2 cellular contexts compared by ENCODE assay signal in the genomic region with DNA sequence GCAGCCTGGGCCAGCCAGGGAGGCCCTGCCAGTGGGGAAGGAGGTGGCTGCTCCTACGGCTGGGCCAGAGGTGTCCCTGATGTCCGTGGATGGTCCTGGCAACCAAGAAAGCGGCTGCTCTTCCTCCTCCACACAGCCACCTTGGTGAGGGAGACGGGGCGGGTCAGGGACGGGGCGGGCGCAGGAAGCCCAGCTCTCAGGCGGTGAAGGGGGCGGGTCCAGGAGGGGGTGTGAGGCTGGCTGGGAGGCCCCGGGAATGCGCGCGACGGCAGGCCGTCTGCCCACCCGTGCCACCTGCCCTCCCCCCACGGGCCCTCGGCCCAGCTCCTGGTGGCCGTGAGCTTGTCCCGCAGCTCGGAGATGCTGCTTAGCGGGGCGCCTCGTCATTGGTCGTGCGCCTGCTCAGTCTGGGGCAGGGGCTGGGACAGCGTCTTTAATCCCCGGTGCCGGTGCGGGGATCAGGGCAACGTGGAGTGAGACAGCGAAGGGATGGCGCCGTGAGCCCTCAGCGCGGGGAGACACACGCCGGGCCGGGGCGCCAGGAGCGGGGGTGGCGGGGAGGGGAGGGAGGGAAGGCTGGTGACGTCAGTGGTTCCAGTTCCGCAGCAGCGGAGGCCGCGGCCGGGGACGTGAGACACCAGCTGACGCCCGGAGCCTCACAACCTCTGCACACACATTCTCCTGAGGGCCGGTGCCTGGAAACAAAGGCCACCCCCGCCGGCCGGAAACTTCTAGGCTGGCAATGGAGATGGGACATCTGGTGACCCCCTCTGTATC.
A peak's percentile ranks its signal among the peaks of the same experiment; 100 is the strongest.
TF ChIP-seq lines count a peak whose summit lies in the region.

No MANE protein-coding gene starts in this region.

TF ChIP-seq in GM23338, 12 proteins besides CTCF, POLR2A, EP300 and RAD21:
- TF ChIP-seq CREB1 (CRISPR knock-in tag; IDR thresholded peaks at IDR 0.05; ENCODE audit: low read depth) (peak; percentile 66), POLR2AphosphoS5 (IDR thresholded peaks at IDR 0.05; ENCODE audit: low read depth) (peak; percentile 68)
- TF ChIP-seq, protein P1, sequence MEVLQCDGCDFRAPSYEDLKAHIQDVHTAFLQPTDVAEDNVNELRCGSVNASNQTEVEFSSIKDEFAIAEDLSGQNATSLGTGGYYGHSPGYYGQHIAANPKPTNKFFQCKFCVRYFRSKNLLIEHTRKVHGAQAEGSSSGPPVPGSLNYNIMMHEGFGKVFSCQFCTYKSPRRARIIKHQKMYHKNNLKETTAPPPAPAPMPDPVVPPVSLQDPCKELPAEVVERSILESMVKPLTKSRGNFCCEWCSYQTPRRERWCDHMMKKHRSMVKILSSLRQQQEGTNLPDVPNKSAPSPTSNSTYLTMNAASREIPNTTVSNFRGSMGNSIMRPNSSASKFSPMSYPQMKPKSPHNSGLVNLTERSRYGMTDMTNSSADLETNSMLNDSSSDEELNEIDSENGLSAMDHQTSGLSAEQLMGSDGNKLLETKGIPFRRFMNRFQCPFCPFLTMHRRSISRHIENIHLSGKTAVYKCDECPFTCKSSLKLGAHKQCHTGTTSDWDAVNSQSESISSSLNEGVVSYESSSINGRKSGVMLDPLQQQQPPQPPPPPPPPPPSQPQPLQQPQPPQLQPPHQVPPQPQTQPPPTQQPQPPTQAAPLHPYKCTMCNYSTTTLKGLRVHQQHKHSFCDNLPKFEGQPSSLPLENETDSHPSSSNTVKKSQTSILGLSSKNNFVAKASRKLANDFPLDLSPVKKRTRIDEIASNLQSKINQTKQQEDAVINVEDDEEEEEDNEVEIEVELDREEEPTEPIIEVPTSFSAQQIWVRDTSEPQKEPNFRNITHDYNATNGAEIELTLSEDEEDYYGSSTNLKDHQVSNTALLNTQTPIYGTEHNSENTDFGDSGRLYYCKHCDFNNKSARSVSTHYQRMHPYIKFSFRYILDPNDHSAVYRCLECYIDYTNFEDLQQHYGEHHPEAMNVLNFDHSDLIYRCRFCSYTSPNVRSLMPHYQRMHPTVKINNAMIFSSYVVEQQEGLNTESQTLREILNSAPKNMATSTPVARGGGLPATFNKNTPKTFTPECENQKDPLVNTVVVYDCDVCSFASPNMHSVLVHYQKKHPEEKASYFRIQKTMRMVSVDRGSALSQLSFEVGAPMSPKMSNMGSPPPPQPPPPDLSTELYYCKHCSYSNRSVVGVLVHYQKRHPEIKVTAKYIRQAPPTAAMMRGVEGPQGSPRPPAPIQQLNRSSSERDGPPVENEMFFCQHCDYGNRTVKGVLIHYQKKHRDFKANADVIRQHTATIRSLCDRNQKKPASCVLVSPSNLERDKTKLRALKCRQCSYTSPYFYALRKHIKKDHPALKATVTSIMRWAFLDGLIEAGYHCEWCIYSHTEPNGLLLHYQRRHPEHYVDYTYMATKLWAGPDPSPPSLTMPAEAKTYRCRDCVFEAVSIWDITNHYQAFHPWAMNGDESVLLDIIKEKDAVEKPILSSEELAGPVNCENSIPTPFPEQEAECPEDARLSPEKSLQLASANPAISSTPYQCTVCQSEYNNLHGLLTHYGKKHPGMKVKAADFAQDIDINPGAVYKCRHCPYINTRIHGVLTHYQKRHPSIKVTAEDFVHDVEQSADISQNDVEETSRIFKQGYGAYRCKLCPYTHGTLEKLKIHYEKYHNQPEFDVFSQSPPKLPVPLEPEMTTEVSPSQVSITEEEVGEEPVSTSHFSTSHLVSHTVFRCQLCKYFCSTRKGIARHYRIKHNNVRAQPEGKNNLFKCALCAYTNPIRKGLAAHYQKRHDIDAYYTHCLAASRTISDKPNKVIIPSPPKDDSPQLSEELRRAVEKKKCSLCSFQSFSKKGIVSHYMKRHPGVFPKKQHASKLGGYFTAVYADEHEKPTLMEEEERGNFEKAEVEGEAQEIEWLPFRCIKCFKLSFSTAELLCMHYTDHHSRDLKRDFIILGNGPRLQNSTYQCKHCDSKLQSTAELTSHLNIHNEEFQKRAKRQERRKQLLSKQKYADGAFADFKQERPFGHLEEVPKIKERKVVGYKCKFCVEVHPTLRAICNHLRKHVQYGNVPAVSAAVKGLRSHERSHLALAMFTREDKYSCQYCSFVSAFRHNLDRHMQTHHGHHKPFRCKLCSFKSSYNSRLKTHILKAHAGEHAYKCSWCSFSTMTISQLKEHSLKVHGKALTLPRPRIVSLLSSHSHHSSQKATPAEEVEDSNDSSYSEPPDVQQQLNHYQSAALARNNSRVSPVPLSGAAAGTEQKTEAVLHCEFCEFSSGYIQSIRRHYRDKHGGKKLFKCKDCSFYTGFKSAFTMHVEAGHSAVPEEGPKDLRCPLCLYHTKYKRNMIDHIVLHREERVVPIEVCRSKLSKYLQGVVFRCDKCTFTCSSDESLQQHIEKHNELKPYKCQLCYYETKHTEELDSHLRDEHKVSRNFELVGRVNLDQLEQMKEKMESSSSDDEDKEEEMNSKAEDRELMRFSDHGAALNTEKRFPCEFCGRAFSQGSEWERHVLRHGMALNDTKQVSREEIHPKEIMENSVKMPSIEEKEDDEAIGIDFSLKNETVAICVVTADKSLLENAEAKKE (CRISPR knock-in tag; IDR thresholded peaks at IDR 0.05) = no peak

TF ChIP-seq in GM12878, 131 proteins besides CTCF, POLR2A, EP300 and RAD21 (continues in another document):
- TF ChIP-seq CREB1 (IDR thresholded peaks at IDR 0.05; ENCODE audit: low read depth) (peak; percentile 52; the same call in 1 of the 2 replicates), HDGF (IDR thresholded peaks at IDR 0.05) (no peak), SMC3 (IDR thresholded peaks at IDR 0.05; ENCODE audit: borderline replicate concordance, low read length) (no peak), YBX1 (IDR thresholded peaks at IDR 0.05) (no peak), DPF2 (IDR thresholded peaks at IDR 0.05) (peak; percentile 63), NR2C1 (IDR thresholded peaks at IDR 0.05) (no peak), KLF5 (IDR thresholded peaks at IDR 0.05; ENCODE audit: partially characterized antibody) (no peak), RAD51 (IDR thresholded peaks at IDR 0.05) (no peak), PAX8 (IDR thresholded peaks at IDR 0.05) (no peak), MTA2 (IDR thresholded peaks at IDR 0.05; ENCODE audit: low read depth) (no peak), MYB (IDR thresholded peaks at IDR 0.05; ENCODE audit: borderline replicate concordance, low read depth, low read length) (no peak), SPI1 (IDR thresholded peaks at IDR 0.05; ENCODE audit: borderline replicate concordance, insufficient read depth, low read depth, low read length) (peak; percentile 83), MYC (IDR thresholded peaks at IDR 0.05; ENCODE audit: insufficient read depth, insufficient read length, insufficient replicate concordance, low read length, severe bottlenecking) (no peak), PAX5 (IDR thresholded peaks at IDR 0.05; ENCODE audit: borderline replicate concordance, low read depth, low read length) (no peak), CREM (IDR thresholded peaks at IDR 0.05; ENCODE audit: low read depth) (0 out of 2 replicates have a peak, but pooled peaks have one; percentile 8), KDM1A (IDR thresholded peaks at IDR 0.05; ENCODE audit: borderline replicate concordance) (no peak)
- TF ChIP-seq, protein P2, sequence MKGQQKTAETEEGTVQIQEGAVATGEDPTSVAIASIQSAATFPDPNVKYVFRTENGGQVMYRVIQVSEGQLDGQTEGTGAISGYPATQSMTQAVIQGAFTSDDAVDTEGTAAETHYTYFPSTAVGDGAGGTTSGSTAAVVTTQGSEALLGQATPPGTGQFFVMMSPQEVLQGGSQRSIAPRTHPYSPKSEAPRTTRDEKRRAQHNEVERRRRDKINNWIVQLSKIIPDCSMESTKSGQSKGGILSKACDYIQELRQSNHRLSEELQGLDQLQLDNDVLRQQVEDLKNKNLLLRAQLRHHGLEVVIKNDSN (IDR thresholded peaks at IDR 0.05; ENCODE audit: borderline replicate concordance, extremely low read length, insufficient read depth, low read depth, low read length) = peak; percentile 27
- TF ChIP-seq, protein P3, sequence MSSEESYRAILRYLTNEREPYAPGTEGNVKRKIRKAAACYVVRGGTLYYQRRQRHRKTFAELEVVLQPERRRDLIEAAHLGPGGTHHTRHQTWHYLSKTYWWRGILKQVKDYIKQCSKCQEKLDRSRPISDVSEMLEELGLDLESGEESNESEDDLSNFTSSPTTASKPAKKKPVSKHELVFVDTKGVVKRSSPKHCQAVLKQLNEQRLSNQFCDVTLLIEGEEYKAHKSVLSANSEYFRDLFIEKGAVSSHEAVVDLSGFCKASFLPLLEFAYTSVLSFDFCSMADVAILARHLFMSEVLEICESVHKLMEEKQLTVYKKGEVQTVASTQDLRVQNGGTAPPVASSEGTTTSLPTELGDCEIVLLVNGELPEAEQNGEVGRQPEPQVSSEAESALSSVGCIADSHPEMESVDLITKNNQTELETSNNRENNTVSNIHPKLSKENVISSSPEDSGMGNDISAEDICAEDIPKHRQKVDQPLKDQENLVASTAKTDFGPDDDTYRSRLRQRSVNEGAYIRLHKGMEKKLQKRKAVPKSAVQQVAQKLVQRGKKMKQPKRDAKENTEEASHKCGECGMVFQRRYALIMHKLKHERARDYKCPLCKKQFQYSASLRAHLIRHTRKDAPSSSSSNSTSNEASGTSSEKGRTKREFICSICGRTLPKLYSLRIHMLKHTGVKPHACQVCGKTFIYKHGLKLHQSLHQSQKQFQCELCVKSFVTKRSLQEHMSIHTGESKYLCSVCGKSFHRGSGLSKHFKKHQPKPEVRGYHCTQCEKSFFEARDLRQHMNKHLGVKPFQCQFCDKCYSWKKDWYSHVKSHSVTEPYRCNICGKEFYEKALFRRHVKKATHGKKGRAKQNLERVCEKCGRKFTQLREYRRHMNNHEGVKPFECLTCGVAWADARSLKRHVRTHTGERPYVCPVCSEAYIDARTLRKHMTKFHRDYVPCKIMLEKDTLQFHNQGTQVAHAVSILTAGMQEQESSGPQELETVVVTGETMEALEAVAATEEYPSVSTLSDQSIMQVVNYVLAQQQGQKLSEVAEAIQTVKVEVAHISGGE (CRISPR knock-in tag; IDR thresholded peaks at IDR 0.05) = no peak
- TF ChIP-seq, protein P4, sequence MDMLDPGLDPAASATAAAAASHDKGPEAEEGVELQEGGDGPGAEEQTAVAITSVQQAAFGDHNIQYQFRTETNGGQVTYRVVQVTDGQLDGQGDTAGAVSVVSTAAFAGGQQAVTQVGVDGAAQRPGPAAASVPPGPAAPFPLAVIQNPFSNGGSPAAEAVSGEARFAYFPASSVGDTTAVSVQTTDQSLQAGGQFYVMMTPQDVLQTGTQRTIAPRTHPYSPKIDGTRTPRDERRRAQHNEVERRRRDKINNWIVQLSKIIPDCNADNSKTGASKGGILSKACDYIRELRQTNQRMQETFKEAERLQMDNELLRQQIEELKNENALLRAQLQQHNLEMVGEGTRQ (IDR thresholded peaks at IDR 0.05; ENCODE audit: borderline replicate concordance, low read depth, low read length) = no peak
- TF ChIP-seq, protein P5, sequence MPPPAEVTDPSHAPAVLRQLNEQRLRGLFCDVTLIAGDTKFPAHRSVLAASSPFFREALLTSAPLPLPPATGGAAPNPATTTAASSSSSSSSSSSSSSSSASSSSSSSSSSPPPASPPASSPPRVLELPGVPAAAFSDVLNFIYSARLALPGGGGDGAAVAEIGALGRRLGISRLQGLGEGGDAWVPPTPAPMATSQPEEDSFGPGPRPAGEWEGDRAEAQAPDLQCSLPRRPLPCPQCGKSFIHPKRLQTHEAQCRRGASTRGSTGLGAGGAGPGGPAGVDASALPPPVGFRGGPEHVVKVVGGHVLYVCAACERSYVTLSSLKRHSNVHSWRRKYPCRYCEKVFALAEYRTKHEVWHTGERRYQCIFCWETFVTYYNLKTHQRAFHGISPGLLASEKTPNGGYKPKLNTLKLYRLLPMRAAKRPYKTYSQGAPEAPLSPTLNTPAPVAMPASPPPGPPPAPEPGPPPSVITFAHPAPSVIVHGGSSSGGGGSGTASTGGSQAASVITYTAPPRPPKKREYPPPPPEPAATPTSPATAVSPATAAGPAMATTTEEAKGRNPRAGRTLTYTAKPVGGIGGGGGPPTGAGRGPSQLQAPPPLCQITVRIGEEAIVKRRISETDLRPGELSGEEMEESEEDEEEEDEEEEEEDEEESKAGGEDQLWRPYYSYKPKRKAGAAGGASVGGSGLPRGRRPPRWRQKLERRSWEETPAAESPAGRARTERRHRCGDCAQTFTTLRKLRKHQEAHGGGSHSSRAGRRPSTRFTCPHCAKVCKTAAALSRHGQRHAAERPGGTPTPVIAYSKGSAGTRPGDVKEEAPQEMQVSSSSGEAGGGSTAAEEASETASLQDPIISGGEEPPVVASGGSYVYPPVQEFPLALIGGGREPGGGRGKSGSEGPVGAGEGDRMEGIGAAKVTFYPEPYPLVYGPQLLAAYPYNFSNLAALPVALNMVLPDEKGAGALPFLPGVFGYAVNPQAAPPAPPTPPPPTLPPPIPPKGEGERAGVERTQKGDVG (CRISPR knock-in tag; IDR thresholded peaks at IDR 0.05) = no peak
- TF ChIP-seq, protein P6, sequence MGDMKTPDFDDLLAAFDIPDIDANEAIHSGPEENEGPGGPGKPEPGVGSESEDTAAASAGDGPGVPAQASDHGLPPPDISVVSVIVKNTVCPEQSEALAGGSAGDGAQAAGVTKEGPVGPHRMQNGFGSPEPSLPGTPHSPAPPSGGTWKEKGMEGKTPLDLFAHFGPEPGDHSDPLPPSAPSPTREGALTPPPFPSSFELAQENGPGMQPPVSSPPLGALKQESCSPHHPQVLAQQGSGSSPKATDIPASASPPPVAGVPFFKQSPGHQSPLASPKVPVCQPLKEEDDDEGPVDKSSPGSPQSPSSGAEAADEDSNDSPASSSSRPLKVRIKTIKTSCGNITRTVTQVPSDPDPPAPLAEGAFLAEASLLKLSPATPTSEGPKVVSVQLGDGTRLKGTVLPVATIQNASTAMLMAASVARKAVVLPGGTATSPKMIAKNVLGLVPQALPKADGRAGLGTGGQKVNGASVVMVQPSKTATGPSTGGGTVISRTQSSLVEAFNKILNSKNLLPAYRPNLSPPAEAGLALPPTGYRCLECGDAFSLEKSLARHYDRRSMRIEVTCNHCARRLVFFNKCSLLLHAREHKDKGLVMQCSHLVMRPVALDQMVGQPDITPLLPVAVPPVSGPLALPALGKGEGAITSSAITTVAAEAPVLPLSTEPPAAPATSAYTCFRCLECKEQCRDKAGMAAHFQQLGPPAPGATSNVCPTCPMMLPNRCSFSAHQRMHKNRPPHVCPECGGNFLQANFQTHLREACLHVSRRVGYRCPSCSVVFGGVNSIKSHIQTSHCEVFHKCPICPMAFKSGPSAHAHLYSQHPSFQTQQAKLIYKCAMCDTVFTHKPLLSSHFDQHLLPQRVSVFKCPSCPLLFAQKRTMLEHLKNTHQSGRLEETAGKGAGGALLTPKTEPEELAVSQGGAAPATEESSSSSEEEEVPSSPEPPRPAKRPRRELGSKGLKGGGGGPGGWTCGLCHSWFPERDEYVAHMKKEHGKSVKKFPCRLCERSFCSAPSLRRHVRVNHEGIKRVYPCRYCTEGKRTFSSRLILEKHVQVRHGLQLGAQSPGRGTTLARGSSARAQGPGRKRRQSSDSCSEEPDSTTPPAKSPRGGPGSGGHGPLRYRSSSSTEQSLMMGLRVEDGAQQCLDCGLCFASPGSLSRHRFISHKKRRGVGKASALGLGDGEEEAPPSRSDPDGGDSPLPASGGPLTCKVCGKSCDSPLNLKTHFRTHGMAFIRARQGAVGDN (IDR thresholded peaks at IDR 0.05) = no peak
- TF ChIP-seq, protein P7, sequence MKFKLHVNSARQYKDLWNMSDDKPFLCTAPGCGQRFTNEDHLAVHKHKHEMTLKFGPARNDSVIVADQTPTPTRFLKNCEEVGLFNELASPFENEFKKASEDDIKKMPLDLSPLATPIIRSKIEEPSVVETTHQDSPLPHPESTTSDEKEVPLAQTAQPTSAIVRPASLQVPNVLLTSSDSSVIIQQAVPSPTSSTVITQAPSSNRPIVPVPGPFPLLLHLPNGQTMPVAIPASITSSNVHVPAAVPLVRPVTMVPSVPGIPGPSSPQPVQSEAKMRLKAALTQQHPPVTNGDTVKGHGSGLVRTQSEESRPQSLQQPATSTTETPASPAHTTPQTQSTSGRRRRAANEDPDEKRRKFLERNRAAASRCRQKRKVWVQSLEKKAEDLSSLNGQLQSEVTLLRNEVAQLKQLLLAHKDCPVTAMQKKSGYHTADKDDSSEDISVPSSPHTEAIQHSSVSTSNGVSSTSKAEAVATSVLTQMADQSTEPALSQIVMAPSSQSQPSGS (IDR thresholded peaks at IDR 0.05; ENCODE audit: low read length) = no peak
